ENCODE assay signal across 19 cellular contexts in genomic region chr19:7176792-7177191, GRCh38.
"Had no signal": no experiment of that assay in that cellular context is flagged by ENCODE, and none has a peak within 500 bp of the region (broad histone marks: within the 10 kb centered on the region; RNA-seq: fewer than 3 reads in every experiment).

No MANE protein-coding gene starts in this region.

- DNase-seq: esophagus squamous epithelium; foreskin fibroblast; head of caudate nucleus; kidney; left cardiac atrium; left ventricle myocardium inferior; lower lobe of right lung; retina; right lobe of liver; stimulated activated naive CD4-positive, alpha-beta T cell treated with Interleukin-2 at 50 U/mL for 16 hours; trophoblast cell had no signal

- H3K4me1 ChIP-seq: parathyroid adenoma had no signal

- H3K36me3 ChIP-seq: prostate gland had no signal

- H3K9ac ChIP-seq: parathyroid adenoma had no signal

- H3K4me3 ChIP-seq: esophagus squamous epithelium, hepatocyte, left ventricle myocardium inferior, lower lobe of right lung, prostate gland, right lobe of liver, skin epidermis had no signal

- H3K27me3 Mint-ChIP-seq: dendritic cell treated with granulocyte-macrophage colony-stimulating factor and Interleukin-4, amounts not matched to agents 40 ng/mL and 50 ng/mL, for 4 days had no signal

- H3K4me3 Mint-ChIP-seq: dendritic cell treated with granulocyte-macrophage colony-stimulating factor and Interleukin-4, amounts not matched to agents 40 ng/mL and 50 ng/mL, for 4 days; memory B cell; mesothelial cell of epicardium; natural killer cell treated with Interleukin-12 subunit alpha and Interleukin-12 subunit beta and Interleukin-15 and Interleukin-18, amount 100 ng/mL, for 72 hours had no signal

- H3K27me3 ChIP-seq: esophagus squamous epithelium, hepatocyte, right lobe of liver had no signal

- H3K36me3 Mint-ChIP-seq: natural killer cell treated with Interleukin-12 subunit alpha and Interleukin-12 subunit beta and Interleukin-15 and Interleukin-18, amount 100 ng/mL, for 72 hours had no signal

- H3K9me3 Mint-ChIP-seq: dendritic cell treated with granulocyte-macrophage colony-stimulating factor and Interleukin-4, amounts not matched to agents 40 ng/mL and 50 ng/mL, for 4 days; memory B cell; natural killer cell treated with Interleukin-12 subunit alpha and Interleukin-12 subunit beta and Interleukin-15 and Interleukin-18, amount 100 ng/mL, for 72 hours had no signal

- H3K9me3 ChIP-seq: esophagus squamous epithelium, left ventricle myocardium inferior, lower lobe of right lung, prostate gland, right lobe of liver had no signal

- H3K4me2 ChIP-seq: hepatocyte had no signal

- ATAC-seq: left cardiac atrium; lower lobe of right lung; natural killer cell treated with Interleukin-12 subunit alpha and Interleukin-12 subunit beta and Interleukin-15 and Interleukin-18, amount 100 ng/mL, for 72 hours; right lobe of liver had no signal

- H3K27ac ChIP-seq: esophagus squamous epithelium, hepatocyte, left ventricle myocardium inferior, lower lobe of right lung, parathyroid adenoma, prostate gland, right lobe of liver, skin epidermis had no signal

- H3K27ac Mint-ChIP-seq: dendritic cell treated with granulocyte-macrophage colony-stimulating factor and Interleukin-4, amounts not matched to agents 40 ng/mL and 50 ng/mL, for 4 days; memory B cell; mesothelial cell of epicardium had no signal

- H2AFZ ChIP-seq: hepatocyte, parathyroid adenoma had no signal
